Comparison of ENCODE assay signal across 1 cellular context in genomic region chr2:240567872-240568677, GRCh38.
TF ChIP-seq lines count a peak whose summit lies in the region.

A gene with protein sequence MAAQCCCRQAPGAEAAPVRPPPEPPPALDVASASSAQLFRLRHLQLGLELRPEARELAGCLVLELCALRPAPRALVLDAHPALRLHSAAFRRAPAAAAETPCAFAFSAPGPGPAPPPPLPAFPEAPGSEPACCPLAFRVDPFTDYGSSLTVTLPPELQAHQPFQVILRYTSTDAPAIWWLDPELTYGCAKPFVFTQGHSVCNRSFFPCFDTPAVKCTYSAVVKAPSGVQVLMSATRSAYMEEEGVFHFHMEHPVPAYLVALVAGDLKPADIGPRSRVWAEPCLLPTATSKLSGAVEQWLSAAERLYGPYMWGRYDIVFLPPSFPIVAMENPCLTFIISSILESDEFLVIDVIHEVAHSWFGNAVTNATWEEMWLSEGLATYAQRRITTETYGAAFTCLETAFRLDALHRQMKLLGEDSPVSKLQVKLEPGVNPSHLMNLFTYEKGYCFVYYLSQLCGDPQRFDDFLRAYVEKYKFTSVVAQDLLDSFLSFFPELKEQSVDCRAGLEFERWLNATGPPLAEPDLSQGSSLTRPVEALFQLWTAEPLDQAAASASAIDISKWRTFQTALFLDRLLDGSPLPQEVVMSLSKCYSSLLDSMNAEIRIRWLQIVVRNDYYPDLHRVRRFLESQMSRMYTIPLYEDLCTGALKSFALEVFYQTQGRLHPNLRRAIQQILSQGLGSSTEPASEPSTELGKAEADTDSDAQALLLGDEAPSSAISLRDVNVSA (plus strand): TSS chr2:240568484. CDS start chr2:240568587, 103 bp downstream.

TF ChIP-seq in HepG2, 621 proteins besides CTCF, POLR2A, EP300 and RAD21 (continued from another document and continues in another):
- TF ChIP-seq, protein P1, sequence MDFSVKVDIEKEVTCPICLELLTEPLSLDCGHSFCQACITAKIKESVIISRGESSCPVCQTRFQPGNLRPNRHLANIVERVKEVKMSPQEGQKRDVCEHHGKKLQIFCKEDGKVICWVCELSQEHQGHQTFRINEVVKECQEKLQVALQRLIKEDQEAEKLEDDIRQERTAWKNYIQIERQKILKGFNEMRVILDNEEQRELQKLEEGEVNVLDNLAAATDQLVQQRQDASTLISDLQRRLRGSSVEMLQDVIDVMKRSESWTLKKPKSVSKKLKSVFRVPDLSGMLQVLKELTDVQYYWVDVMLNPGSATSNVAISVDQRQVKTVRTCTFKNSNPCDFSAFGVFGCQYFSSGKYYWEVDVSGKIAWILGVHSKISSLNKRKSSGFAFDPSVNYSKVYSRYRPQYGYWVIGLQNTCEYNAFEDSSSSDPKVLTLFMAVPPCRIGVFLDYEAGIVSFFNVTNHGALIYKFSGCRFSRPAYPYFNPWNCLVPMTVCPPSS (IDR thresholded peaks at IDR 0.05) = no peak
- TF ChIP-seq NFYB (CRISPR knock-in tag; IDR thresholded peaks at IDR 0.05) = no peak
- peak; percentile 46; the same call in 1 of the 2 replicates for TF ChIP-seq ARNT2 (CRISPR knock-in tag; IDR thresholded peaks at IDR 0.05; ENCODE audit: low read depth)
- no peak for TF ChIP-seq RELA (CRISPR knock-in tag; IDR thresholded peaks at IDR 0.05)
- TF ChIP-seq, protein P2, sequence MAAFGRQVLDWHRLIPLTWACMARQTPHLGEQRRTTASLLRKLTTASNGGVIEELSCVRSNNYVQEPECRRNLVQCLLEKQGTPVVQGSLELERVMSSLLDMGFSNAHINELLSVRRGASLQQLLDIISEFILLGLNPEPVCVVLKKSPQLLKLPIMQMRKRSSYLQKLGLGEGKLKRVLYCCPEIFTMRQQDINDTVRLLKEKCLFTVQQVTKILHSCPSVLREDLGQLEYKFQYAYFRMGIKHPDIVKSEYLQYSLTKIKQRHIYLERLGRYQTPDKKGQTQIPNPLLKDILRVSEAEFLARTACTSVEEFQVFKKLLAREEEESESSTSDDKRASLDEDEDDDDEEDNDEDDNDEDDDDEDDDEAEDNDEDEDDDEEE (CRISPR knock-in tag; IDR thresholded peaks at IDR 0.05) = no peak
- TF ChIP-seq TCF7L2 (IDR thresholded peaks at IDR 0.05; ENCODE audit: low read depth, low read length) = no peak
- TF ChIP-seq, protein P3, sequence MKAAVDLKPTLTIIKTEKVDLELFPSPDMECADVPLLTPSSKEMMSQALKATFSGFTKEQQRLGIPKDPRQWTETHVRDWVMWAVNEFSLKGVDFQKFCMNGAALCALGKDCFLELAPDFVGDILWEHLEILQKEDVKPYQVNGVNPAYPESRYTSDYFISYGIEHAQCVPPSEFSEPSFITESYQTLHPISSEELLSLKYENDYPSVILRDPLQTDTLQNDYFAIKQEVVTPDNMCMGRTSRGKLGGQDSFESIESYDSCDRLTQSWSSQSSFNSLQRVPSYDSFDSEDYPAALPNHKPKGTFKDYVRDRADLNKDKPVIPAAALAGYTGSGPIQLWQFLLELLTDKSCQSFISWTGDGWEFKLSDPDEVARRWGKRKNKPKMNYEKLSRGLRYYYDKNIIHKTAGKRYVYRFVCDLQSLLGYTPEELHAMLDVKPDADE (CRISPR knock-in tag; IDR thresholded peaks at IDR 0.05) = no peak
- no peak for TF ChIP-seq ZHX1 (CRISPR knock-in tag; IDR thresholded peaks at IDR 0.05; ENCODE audit: low read depth)
- TF ChIP-seq NAIF1 (CRISPR knock-in tag; IDR thresholded peaks at IDR 0.05; ENCODE audit: borderline replicate concordance) = no peak
- TF ChIP-seq ZNF264 (CRISPR knock-in tag; IDR thresholded peaks at IDR 0.05) = no peak
- TF ChIP-seq SAP130 (CRISPR knock-in tag; IDR thresholded peaks at IDR 0.05; ENCODE audit: low read depth) = peak; percentile 83
- TF ChIP-seq GTF3A (CRISPR knock-in tag; conservative IDR thresholded peaks at IDR 0.05) = no peak
- no peak for TF ChIP-seq PCBP2 (optimal IDR thresholded peaks at IDR 0.05; ENCODE audit: low read depth, low read length, poor library complexity, severe bottlenecking)
- TF ChIP-seq REXO4 (CRISPR knock-in tag; IDR thresholded peaks at IDR 0.05; ENCODE audit: borderline replicate concordance) = no peak
- no peak for TF ChIP-seq NR2C2 (CRISPR knock-in tag; IDR thresholded peaks at IDR 0.05; ENCODE audit: borderline replicate concordance)
- TF ChIP-seq ZBTB21 (CRISPR knock-in tag; IDR thresholded peaks at IDR 0.05) = no peak
- TF ChIP-seq, protein P4, sequence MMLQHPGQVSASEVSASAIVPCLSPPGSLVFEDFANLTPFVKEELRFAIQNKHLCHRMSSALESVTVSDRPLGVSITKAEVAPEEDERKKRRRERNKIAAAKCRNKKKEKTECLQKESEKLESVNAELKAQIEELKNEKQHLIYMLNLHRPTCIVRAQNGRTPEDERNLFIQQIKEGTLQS (CRISPR knock-in tag; IDR thresholded peaks at IDR 0.05) = no peak
- peak; percentile 8; the same call in 1 of the 2 replicates for TF ChIP-seq ZNF567 (CRISPR knock-in tag; IDR thresholded peaks at IDR 0.05; ENCODE audit: borderline replicate concordance)
- no peak for TF ChIP-seq POLR2AphosphoS2 (IDR thresholded peaks at IDR 0.05; ENCODE audit: low read depth, low read length)
- no peak for TF ChIP-seq CREB1 (IDR thresholded peaks at IDR 0.05)
- TF ChIP-seq CREB1 (CRISPR knock-in tag; IDR thresholded peaks at IDR 0.05) = no peak
- TF ChIP-seq ZNF780A (CRISPR knock-in tag; IDR thresholded peaks at IDR 0.05) = no peak
- TF ChIP-seq ZSCAN5A (CRISPR knock-in tag; IDR thresholded peaks at IDR 0.05; ENCODE audit: borderline replicate concordance) = no peak
- no peak for TF ChIP-seq TCF7 (IDR thresholded peaks at IDR 0.05; ENCODE audit: low read depth)
- no peak for TF ChIP-seq NONO (IDR thresholded peaks at IDR 0.05)
- no peak for TF ChIP-seq NONO (CRISPR knock-in tag; conservative IDR thresholded peaks at IDR 0.05)
- no peak for TF ChIP-seq ZNF343 (CRISPR knock-in tag; IDR thresholded peaks at IDR 0.05)
- TF ChIP-seq IRX3 (CRISPR knock-in tag; IDR thresholded peaks at IDR 0.05; ENCODE audit: borderline replicate concordance, low read depth) = no peak
- TF ChIP-seq SAFB2 (CRISPR knock-in tag; IDR thresholded peaks at IDR 0.05; ENCODE audit: borderline replicate concordance, low read depth) = no peak
- no peak for TF ChIP-seq ERF (CRISPR knock-in tag; IDR thresholded peaks at IDR 0.05)
- no peak for TF ChIP-seq ZNF101 (CRISPR knock-in tag; IDR thresholded peaks at IDR 0.05; ENCODE audit: borderline replicate concordance, low read depth)
- TF ChIP-seq ZNF337 (CRISPR knock-in tag; IDR thresholded peaks at IDR 0.05; ENCODE audit: borderline replicate concordance, low read depth) = no peak
- TF ChIP-seq ZNF253 (CRISPR knock-in tag; IDR thresholded peaks at IDR 0.05; ENCODE audit: borderline replicate concordance) = no peak
- TF ChIP-seq ZNF274 (CRISPR knock-in tag; IDR thresholded peaks at IDR 0.05) = peak; percentile 83
- TF ChIP-seq THRA (CRISPR knock-in tag; IDR thresholded peaks at IDR 0.05; ENCODE audit: borderline replicate concordance) = no peak
- TF ChIP-seq, protein P5, sequence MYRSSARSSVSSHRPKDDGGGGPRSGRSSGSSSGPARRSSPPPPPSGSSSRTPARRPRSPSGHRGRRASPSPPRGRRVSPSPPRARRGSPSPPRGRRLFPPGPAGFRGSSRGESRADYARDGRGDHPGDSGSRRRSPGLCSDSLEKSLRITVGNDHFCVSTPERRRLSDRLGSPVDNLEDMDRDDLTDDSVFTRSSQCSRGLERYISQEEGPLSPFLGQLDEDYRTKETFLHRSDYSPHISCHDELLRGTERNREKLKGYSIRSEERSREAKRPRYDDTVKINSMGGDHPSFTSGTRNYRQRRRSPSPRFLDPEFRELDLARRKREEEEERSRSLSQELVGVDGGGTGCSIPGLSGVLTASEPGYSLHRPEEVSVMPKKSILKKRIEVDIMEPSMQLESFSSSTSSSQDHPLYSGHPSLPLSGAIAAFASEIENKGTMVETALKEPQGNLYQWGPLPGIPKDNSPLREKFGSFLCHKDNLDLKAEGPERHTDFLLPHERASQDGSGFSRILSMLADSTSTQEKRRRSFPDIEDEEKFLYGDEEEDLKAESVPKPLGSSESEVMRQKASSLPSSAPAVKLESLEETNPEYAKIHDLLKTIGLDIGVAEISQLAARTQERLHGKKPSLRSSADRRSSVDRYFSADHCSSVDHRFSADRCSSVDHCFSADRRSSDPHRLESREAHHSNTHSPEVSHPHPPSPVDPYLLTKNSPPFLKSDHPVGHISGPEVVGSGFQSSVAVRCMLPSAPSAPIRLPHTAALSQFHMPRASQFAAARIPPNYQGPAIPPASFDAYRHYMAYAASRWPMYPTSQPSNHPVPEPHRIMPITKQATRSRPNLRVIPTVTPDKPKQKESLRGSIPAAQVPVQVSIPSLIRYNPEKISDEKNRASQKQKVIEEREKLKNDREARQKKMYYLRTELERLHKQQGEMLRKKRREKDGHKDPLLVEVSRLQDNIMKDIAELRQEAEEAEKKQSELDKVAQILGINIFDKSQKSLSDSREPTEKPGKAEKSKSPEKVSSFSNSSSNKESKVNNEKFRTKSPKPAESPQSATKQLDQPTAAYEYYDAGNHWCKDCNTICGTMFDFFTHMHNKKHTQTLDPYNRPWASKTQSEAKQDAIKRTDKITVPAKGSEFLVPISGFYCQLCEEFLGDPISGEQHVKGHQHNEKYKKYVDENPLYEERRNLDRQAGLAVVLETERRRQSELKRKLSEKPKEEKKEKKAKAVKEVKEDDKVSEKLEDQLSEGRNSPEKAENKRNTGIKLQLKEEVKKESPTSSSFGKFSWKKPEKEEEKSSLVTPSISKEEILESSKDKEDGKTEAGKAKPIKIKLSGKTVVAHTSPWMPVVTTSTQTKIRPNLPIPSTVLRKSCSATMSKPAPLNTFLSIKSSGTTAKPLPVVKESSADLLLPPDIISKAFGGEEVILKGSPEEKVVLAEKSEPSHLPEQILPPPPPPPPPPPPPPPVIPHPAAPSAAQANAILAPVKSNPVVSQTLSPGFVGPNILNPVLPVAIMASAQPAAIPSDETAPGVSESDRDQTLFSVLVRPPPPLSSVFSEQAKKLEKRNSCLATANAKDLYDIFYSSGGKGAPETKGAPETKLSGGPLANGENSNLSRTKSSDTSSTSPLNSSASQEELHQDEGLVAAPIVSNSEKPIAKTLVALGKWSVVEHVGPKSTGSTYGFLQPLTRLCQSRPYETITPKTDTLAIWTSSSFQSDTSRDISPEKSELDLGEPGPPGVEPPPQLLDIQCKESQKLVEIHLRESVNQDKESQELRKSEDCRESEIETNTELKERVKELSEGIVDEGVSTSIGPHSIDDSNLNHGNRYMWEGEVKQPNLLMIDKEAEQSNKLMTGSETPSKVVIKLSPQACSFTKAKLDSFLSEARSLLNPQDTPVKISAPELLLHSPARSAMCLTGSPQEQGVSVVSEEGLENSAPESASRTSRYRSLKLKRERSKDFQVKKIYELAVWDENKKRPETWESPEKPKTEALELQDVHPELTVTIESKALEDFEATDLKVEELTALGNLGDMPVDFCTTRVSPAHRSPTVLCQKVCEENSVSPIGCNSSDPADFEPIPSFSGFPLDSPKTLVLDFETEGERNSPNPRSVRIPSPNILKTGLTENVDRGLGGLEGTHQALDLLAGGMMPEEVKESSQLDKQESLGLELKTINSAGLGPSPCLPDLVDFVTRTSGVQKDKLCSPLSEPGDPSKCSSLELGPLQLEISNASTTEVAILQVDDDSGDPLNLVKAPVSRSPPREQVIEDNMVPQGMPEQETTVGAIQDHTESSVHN (CRISPR knock-in tag; IDR thresholded peaks at IDR 0.05) = no peak
- TF ChIP-seq, protein P6, sequence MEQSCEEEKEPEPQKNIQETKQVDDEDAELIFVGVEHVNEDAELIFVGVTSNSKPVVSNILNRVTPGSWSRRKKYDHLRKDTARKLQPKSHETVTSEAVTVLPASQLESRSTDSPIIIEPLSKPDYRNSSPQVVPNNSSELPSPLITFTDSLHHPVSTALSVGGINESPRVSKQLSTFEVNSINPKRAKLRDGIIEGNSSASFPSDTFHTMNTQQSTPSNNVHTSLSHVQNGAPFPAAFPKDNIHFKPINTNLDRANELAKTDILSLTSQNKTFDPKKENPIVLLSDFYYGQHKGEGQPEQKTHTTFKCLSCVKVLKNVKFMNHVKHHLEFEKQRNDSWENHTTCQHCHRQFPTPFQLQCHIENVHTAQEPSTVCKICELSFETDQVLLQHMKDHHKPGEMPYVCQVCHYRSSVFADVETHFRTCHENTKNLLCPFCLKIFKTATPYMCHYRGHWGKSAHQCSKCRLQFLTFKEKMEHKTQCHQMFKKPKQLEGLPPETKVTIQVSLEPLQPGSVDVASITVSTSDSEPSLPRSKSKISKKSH (CRISPR knock-in tag; IDR thresholded peaks at IDR 0.05; ENCODE audit: borderline replicate concordance) = peak; percentile 50; the same call in 1 of the 2 replicates
